In the genomic region with DNA sequence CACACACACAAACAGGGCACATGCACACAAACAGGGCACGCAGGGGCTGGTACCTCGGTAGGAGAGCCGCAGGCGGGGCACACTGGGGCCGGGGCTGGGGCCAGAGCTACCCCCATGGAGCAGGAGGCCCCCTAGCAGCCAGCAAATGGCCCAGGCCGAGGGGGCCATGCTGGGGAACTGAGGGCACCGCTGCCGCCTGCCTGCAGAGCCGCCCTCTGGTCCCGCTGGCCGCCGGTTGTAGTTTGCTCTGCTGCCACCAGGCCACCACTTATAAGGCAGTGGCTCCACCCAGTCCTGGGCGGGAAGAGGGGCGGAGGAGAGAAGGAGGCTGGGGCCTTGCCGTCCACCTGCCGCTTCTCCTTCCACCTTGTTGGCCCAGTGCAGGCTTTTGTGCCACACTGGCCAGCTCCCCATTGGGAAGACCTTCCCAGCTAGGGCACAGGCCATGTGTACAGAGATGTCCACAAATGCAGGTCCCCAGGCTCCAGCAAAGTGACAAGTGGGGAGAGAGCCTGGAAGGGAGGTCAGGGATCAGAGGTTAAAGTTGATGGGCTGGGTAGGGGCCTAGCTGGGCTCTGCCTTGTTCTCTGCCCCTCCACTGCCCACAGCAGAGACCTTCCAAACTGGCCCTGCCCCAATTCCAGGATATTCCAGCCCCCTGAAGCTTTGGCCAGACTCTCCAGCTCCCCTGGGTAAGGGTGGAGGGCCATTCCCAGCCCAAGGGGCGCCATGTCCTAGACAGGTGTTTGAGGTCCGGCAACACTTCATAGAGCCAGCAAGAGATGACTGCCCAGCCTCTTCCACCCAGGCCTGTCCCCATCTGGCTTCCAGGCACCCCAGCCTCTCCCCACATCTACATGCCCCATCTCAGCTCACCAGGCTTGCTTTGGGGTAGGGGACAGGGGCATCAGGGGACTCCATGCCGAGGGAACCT, we compare ENCODE assay signal across 8 cellular contexts. TPM values are rescaled to one million over a fixed set of nuclear protein-coding genes. Genes with fewer than 3 reads are reported as not detected.
DNase-seq lines count a peak whose midpoint lies in the region; ATAC-seq and TF ChIP-seq lines count a peak whose summit lies in the region.

A gene (minus strand): TSS at position 244 of the 934 bp plus-strand sequence. CDS start 76 bp downstream, at position 168.

- POLR2A ChIA-PET in OCI-LY7 (lab: Charles Lee): no interaction called here

- TF ChIP-seq CTCF in OCI-LY7 (conservative IDR thresholded peaks at IDR 0.05; ENCODE audit: low read length) (peak; percentile 48), fibroblast of lung (conservative IDR thresholded peaks at IDR 0.05 in 1 of 2, IDR thresholded peaks at IDR 0.05 in 1 of 2; ENCODE audit: low read depth in 1 of 2, low read length in 2 of 2) (peak; percentile 13 to 47), osteoblast (IDR thresholded peaks at IDR 0.05; ENCODE audit: extremely low read depth, low read depth, low read length) (peak; percentile 42), transverse colon (IDR thresholded peaks at IDR 0.05) (peak; percentile 61 to 83 (median 79))

- no peaks in the 10 kb centered on the region for H3K9me3 ChIP-seq in OCI-LY7 (ENCODE audit: low read length)
- no peaks in the 10 kb centered on the region for H3K9me3 ChIP-seq in fibroblast of lung (ENCODE audit: control insufficient read depth, insufficient read depth, low read depth, low read length)
- no peaks in the 10 kb centered on the region for H3K9me3 ChIP-seq in osteoblast (ENCODE audit: low read depth, low read length)
- no peaks in the 10 kb centered on the region for H3K9me3 ChIP-seq in transverse colon

- BruUV-seq in OCI-LY7 (replicated peaks; lab: Mats Ljungman, UMichigan): no TSS peak

- TF ChIP-seq POLR2A in transverse colon (IDR thresholded peaks at IDR 0.05): no peak

- H3K4me2 ChIP-seq in OCI-LY7 (ENCODE audit: low read length): peak within 1 kb of the TSS; percentile 18; the same call in 1 of the 2 replicates
- H3K4me2 ChIP-seq in fibroblast of lung (ENCODE audit: extremely low read depth, insufficient read depth, low read length): no peak within 1 kb of the TSS
- H3K4me2 ChIP-seq in osteoblast (ENCODE audit: insufficient read depth, low read length): peak within 1 kb of the TSS; percentile 28

- H3K4me3 ChIP-seq in OCI-LY7 (ENCODE audit: low read depth, low read length, poor library complexity, severe bottlenecking): no peak within 1 kb of the TSS
- H3K4me3 ChIP-seq in fibroblast of lung (replicated peaks in 1 of 4; ENCODE audit: control extremely low read depth in 1 of 4, insufficient read depth in 1 of 4, low read depth in 3 of 4, low read length in 4 of 4): no peak within 1 kb of the TSS
- H3K4me3 ChIP-seq in osteoblast (ENCODE audit: insufficient read depth, low read length): no peak within 1 kb of the TSS
- peak within 1 kb of the TSS in 1 of 4 donors; percentile 14 for H3K4me3 ChIP-seq in transverse colon

- H3K79me2 ChIP-seq in OCI-LY7 (ENCODE audit: insufficient read depth, low read depth, low read length): no peaks in the 10 kb centered on the region
- no peaks in the 10 kb centered on the region for H3K79me2 ChIP-seq in fibroblast of lung (ENCODE audit: control insufficient read depth, insufficient read depth, low read length)
- no peaks in the 10 kb centered on the region for H3K79me2 ChIP-seq in osteoblast (ENCODE audit: insufficient read depth, low read length)

- no peaks in the 10 kb centered on the region for H4K20me1 ChIP-seq in OCI-LY7 (ENCODE audit: insufficient read depth, low read length)
- no peaks in the 10 kb centered on the region for H4K20me1 ChIP-seq in fibroblast of lung (ENCODE audit: control insufficient read depth, extremely low read depth, insufficient read depth, low read length)
- no peaks in the 10 kb centered on the region for H4K20me1 ChIP-seq in osteoblast (ENCODE audit: insufficient read depth, low read length)

- TF ChIP-seq EP300 in transverse colon (IDR thresholded peaks at IDR 0.05; ENCODE audit: low read depth): no peak

- H3K4me1 ChIP-seq in OCI-LY7 (ENCODE audit: insufficient read depth, low read length, poor library complexity, severe bottlenecking) (no peaks in the 10 kb centered on the region), fibroblast of lung (ENCODE audit: control insufficient read depth, extremely low read depth, insufficient read depth, low read length) (no peaks in the 10 kb centered on the region), osteoblast (ENCODE audit: insufficient read depth, low read length) (no peaks in the 10 kb centered on the region), transverse colon (peaks cover 5 to 15% (median 8%) of the 10 kb centered on the region in 4 donors)

- ATAC-seq in GM18868 (IDR thresholded peaks at IDR 0.05; ENCODE audit: unreplicated experiment) (peak; percentile 90), HG03159 (IDR thresholded peaks at IDR 0.05; ENCODE audit: unreplicated experiment) (peak; percentile 77)

- no peak within 1 kb of the TSS for H3K9ac ChIP-seq in fibroblast of lung (ENCODE audit: insufficient read depth, low read length)

- H3K9me2 ChIP-seq in OCI-LY7 (ENCODE audit: insufficient read depth, low read length): no peaks in the 10 kb centered on the region

- intact Hi-C loops in OCI-LY7 (cut with micrococcal nuclease; ENCODE audit: unreplicated experiment) (loop anchor here (5.0 to 10.0 kb wide), 3 partner anchors 70 to 443 kb away; a partner anchor contains a TSS), transverse colon (cut with DNase I; ENCODE audit: low total_unique reads) (no loop called here)

- DNase-seq in ACHN: peak; percentile 32
- peak; percentile 72 for DNase-seq in OCI-LY7 (ENCODE audit: low spot score)
- peak; percentile 73 for DNase-seq in activated T-cell treated with anti-CD3 and anti-CD28 coated beads, Interleukin-2, amount 50 U/mL, for 1 hour
- DNase-seq in fibroblast of lung (ENCODE audit: low read depth in 2 of 2): peak; percentile 26 to 49
- peak; percentile 97 for DNase-seq in osteoblast (ENCODE audit: insufficient read length, low spot score, missing footprints)
- DNase-seq in transverse colon: peak; percentile 87

- in situ Hi-C loops in ACHN (cut with HindIII; ENCODE audit: low pct_ligation_motif_present, low pct_unique_long_range_greater_than_20kb, low sequenced_read_pairs): no loop called here
- in situ Hi-C loops in transverse colon (cut with MboI; ENCODE audit: low pct_ligation_motif_present in 1 of 4, low pct_unique_long_range_greater_than_20kb in 1 of 4, low sequenced_read_pairs in 3 of 4): no loop called here

- CTCF ChIA-PET in OCI-LY7 (lab: Charles Lee; ENCODE audit: unreplicated experiment): interaction anchor here (0.6 to 1.0 kb wide), 2 partner anchors 33 to 60 kb away, joined by 4 read pairs; no protein-coding TSS in a partner anchor

- H3K27ac ChIP-seq in OCI-LY7 (ENCODE audit: low read depth, low read length, poor library complexity, severe bottlenecking) (no peak within 1 kb of the TSS), fibroblast of lung (ENCODE audit: insufficient read depth, low read length) (no peak within 1 kb of the TSS), osteoblast (ENCODE audit: low read depth, low read length) (no peak within 1 kb of the TSS), transverse colon (no peak within 1 kb of the TSS)

- WGBS in transverse colon (ENCODE audit: low coverage in 1 of 2), 2 donors: 0 to 22% methylated on average over 4 to 12 of the region's 19 CpGs

- H2AFZ ChIP-seq in OCI-LY7 (ENCODE audit: low read length) (no peak within 1 kb of the TSS), fibroblast of lung (ENCODE audit: low read length) (no peak within 1 kb of the TSS), osteoblast (ENCODE audit: low read length) (no peak within 1 kb of the TSS)

- no peaks in the 10 kb centered on the region for H3K27me3 ChIP-seq in fibroblast of lung (ENCODE audit: control insufficient read depth, insufficient read depth, low read length)
- no peaks in the 10 kb centered on the region for H3K27me3 ChIP-seq in osteoblast (ENCODE audit: insufficient read depth, low read length)
- no peaks in the 10 kb centered on the region for H3K27me3 ChIP-seq in transverse colon

- H3K36me3 ChIP-seq in OCI-LY7 (ENCODE audit: insufficient read depth, low read length): no peaks in the 10 kb centered on the region
- no peaks in the 10 kb centered on the region for H3K36me3 ChIP-seq in fibroblast of lung (ENCODE audit: control insufficient read depth, insufficient read depth, low read length)
- no peaks in the 10 kb centered on the region for H3K36me3 ChIP-seq in osteoblast (ENCODE audit: insufficient read depth, low read length)
- H3K36me3 ChIP-seq in transverse colon: no peaks in the 10 kb centered on the region

RNA-seq across cellular contexts. Expression of the gene that starts here (rescaled TPM):
- not detected in 2 replicates for total RNA-seq in OCI-LY7 (2014; rRNA removed; shearing (Covaris generic))
- 0.15 TPM in 1 of 2 replicates, not detected in the other for total RNA-seq in OCI-LY7 (2022)
- under 0.01 and 0.17 TPM in 2 replicates for total RNA-seq in fibroblast of lung
- 0.02 TPM in 1 of 2 replicates, not detected in the other for polyA plus RNA-seq in fibroblast of lung
- polyA plus RNA-seq in fibroblast of lung (2012): 0.10 TPM in 1 of 2 replicates, not detected in the other
- polyA minus RNA-seq in fibroblast of lung (ENCODE audit: low replicate concordance): not detected in 2 replicates
- under 0.01 TPM in 1 of 2 replicates, not detected in the other for total RNA-seq in osteoblast
- total RNA-seq in transverse colon: 10 to 100 TPM in 1 of 4 donors, 1 to 10 TPM in 3; 1.2 to 21.7 (median 2.3) TPM

Comparison
In these comparisons a context has a peak if more than half of its experiments do, and no peak if none do; other contexts are left out.
1. Peak in DNase-seq and H3K4me2 ChIP-seq in OCI-LY7; RNA of the gene not detected or under 1 TPM.
2. Peak in DNase-seq in fibroblast of lung; RNA of the gene not detected or under 1 TPM.
3. Peak in DNase-seq and H3K4me2 ChIP-seq in osteoblast; RNA of the gene not detected or under 1 TPM.
4. DNase-seq: peak in every context shown above with its lines; median percentile 97 in osteoblast; 87 in transverse colon; 73 in activated T-cell treated with anti-CD3 and anti-CD28 coated beads, Interleukin-2, amount 50 U/mL, for 1 hour; 72 in OCI-LY7; 38 in fibroblast of lung; 32 in ACHN.